1 cellular context compared by ENCODE assay signal in the genomic region with DNA sequence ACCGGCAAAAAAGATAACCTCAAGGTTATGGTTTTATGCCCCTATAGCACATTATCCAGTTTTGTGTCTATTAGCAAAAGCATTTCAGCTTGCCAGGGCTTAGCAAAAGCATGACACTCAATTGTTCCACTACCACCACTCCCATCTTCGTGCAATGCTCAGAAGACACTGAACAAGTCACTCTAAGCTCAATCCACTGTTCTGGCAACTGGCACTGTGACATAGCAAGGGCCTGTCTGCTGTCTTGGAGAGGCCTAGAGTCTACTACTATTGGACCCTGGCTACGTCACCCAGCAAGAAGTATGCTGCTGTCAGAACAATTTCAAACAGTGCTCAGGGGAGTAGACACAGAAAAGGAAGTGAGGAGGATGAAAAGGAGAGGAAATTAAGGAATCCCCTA.
TF ChIP-seq lines count a peak whose summit lies in the region.

No MANE protein-coding gene starts in this region.

TF ChIP-seq in GM12878, 131 proteins besides CTCF, POLR2A, EP300 and RAD21 (continued from another document):
- TF ChIP-seq PRDM15 (CRISPR knock-in tag; IDR thresholded peaks at IDR 0.05) (no peak), TBL1XR1 (IDR thresholded peaks at IDR 0.05; ENCODE audit: low read depth, low read length) (no peak), CHD1 (IDR thresholded peaks at IDR 0.05; ENCODE audit: low read depth, low read length) (no peak), LARP7 (IDR thresholded peaks at IDR 0.05) (no peak), NRF1 (conservative IDR thresholded peaks at IDR 0.05; ENCODE audit: low read depth, low read length) (no peak)
- TF ChIP-seq, protein P1, sequence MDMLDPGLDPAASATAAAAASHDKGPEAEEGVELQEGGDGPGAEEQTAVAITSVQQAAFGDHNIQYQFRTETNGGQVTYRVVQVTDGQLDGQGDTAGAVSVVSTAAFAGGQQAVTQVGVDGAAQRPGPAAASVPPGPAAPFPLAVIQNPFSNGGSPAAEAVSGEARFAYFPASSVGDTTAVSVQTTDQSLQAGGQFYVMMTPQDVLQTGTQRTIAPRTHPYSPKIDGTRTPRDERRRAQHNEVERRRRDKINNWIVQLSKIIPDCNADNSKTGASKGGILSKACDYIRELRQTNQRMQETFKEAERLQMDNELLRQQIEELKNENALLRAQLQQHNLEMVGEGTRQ (IDR thresholded peaks at IDR 0.05; ENCODE audit: borderline replicate concordance, low read depth, low read length): no peak
